In genomic region chr5:68271124-68271523, GRCh38 we compare ENCODE assay signal across 1 cellular context.
TF ChIP-seq lines count a peak whose summit lies in the region.

No MANE protein-coding gene starts in this region.

TF ChIP-seq in HepG2, 621 proteins besides CTCF, POLR2A, EP300 and RAD21 (continued from another document and continues in another):
- TF ChIP-seq ZNF646 (CRISPR knock-in tag; IDR thresholded peaks at IDR 0.05) (0 out of 2 replicates have a peak, but pooled peaks have one; percentile 32), CENPT (CRISPR knock-in tag; IDR thresholded peaks at IDR 0.05; ENCODE audit: low read depth) (no peak), ZNF616 (CRISPR knock-in tag; IDR thresholded peaks at IDR 0.05; ENCODE audit: low read depth) (no peak), MLX (CRISPR knock-in tag; IDR thresholded peaks at IDR 0.05) (no peak), ZSCAN9 (CRISPR knock-in tag; IDR thresholded peaks at IDR 0.05; ENCODE audit: borderline replicate concordance) (no peak), THYN1 (CRISPR knock-in tag; IDR thresholded peaks at IDR 0.05; ENCODE audit: borderline replicate concordance, low read depth) (no peak), ZSCAN25 (CRISPR knock-in tag; IDR thresholded peaks at IDR 0.05) (no peak), ZNF607 (CRISPR knock-in tag; IDR thresholded peaks at IDR 0.05; ENCODE audit: borderline replicate concordance) (no peak), ONECUT2 (CRISPR knock-in tag; IDR thresholded peaks at IDR 0.05) (peak; percentile 88), TFDP2 (CRISPR knock-in tag; IDR thresholded peaks at IDR 0.05) (no peak), FOXA1 (IDR thresholded peaks at IDR 0.05) (no peak), FOXA1 (CRISPR knock-in tag; IDR thresholded peaks at IDR 0.05) (peak; percentile 58), ZFYVE20 (CRISPR knock-in tag; IDR thresholded peaks at IDR 0.05; ENCODE audit: borderline replicate concordance, low read depth) (no peak), HDAC1 (CRISPR knock-in tag; IDR thresholded peaks at IDR 0.05) (peak; percentile 39; the same call in 1 of the 2 replicates), ZNF891 (CRISPR knock-in tag; IDR thresholded peaks at IDR 0.05) (no peak), KDM3A (CRISPR knock-in tag; IDR thresholded peaks at IDR 0.05; ENCODE audit: low read depth) (0 out of 2 replicates have a peak, but pooled peaks have one; percentile 32), ZNF777 (CRISPR knock-in tag; IDR thresholded peaks at IDR 0.05) (no peak), GATAD2A (CRISPR knock-in tag; IDR thresholded peaks at IDR 0.05) (peak; percentile 94), ERF (CRISPR knock-in tag; IDR thresholded peaks at IDR 0.05) (peak; percentile 47; the same call in 1 of the 2 replicates), ATF7 (IDR thresholded peaks at IDR 0.05) (no peak), ATF7 (CRISPR knock-in tag; IDR thresholded peaks at IDR 0.05) (no peak), ZNF841 (CRISPR knock-in tag; IDR thresholded peaks at IDR 0.05; ENCODE audit: borderline replicate concordance) (no peak), MAFF (IDR thresholded peaks at IDR 0.05; ENCODE audit: low read depth, low read length) (0 out of 2 replicates have a peak, but pooled peaks have one; percentile 14), NFKB2 (CRISPR knock-in tag; IDR thresholded peaks at IDR 0.05; ENCODE audit: borderline replicate concordance) (no peak), ZNF75D (CRISPR knock-in tag; IDR thresholded peaks at IDR 0.05; ENCODE audit: borderline replicate concordance) (no peak), SETDB1 (CRISPR knock-in tag; IDR thresholded peaks at IDR 0.05; ENCODE audit: borderline replicate concordance) (no peak), TOPORS (CRISPR knock-in tag; IDR thresholded peaks at IDR 0.05) (no peak), MTA3 (CRISPR knock-in tag; IDR thresholded peaks at IDR 0.05) (no peak), MXI1 (IDR thresholded peaks at IDR 0.05; ENCODE audit: borderline replicate concordance, low read depth, low read length) (no peak), MNT (IDR thresholded peaks at IDR 0.05) (no peak), HNF1A (IDR thresholded peaks at IDR 0.05; ENCODE audit: low read depth) (no peak), HNF1A (CRISPR knock-in tag; IDR thresholded peaks at IDR 0.05; ENCODE audit: borderline replicate concordance) (no peak), GLI4 (CRISPR knock-in tag; IDR thresholded peaks at IDR 0.05; ENCODE audit: borderline replicate concordance) (no peak), U2AF2 (IDR thresholded peaks at IDR 0.05; ENCODE audit: low read depth, low read length) (no peak), DR1 (CRISPR knock-in tag; IDR thresholded peaks at IDR 0.05) (no peak), ZNF292 (CRISPR knock-in tag; IDR thresholded peaks at IDR 0.05; ENCODE audit: borderline replicate concordance, low read depth) (peak; percentile 79; the same call in 1 of the 2 replicates), ZNF225 (CRISPR knock-in tag; IDR thresholded peaks at IDR 0.05) (no peak), PPARG (CRISPR knock-in tag; conservative IDR thresholded peaks at IDR 0.05) (peak; percentile 53; the same call in 1 of the 2 replicates), SOX5 (CRISPR knock-in tag; IDR thresholded peaks at IDR 0.05; ENCODE audit: borderline replicate concordance) (peak; percentile 62; the same call in 1 of the 2 replicates), SIX4 (CRISPR knock-in tag; IDR thresholded peaks at IDR 0.05) (peak; percentile 41; the same call in 1 of the 2 replicates), ZNF674 (CRISPR knock-in tag; IDR thresholded peaks at IDR 0.05; ENCODE audit: low read depth) (no peak), ZNF121 (CRISPR knock-in tag; IDR thresholded peaks at IDR 0.05) (no peak), ZZZ3 (CRISPR knock-in tag; IDR thresholded peaks at IDR 0.05; ENCODE audit: borderline replicate concordance) (no peak), ZNF776 (CRISPR knock-in tag; IDR thresholded peaks at IDR 0.05) (no peak), RELA (CRISPR knock-in tag; IDR thresholded peaks at IDR 0.05) (no peak), PITX1 (CRISPR knock-in tag; IDR thresholded peaks at IDR 0.05) (peak; percentile 52; the same call in 1 of the 2 replicates), KMT2A (CRISPR knock-in tag; IDR thresholded peaks at IDR 0.05) (peak; percentile 72; the same call in 1 of the 2 replicates), NONO (IDR thresholded peaks at IDR 0.05) (no peak), NONO (CRISPR knock-in tag; conservative IDR thresholded peaks at IDR 0.05) (0 out of 2 replicates have a peak, but pooled peaks have one; percentile 25), ZNF704 (CRISPR knock-in tag; IDR thresholded peaks at IDR 0.05; ENCODE audit: borderline replicate concordance) (no peak), ZFAT (CRISPR knock-in tag; conservative IDR thresholded peaks at IDR 0.05) (no peak), XBP1 (CRISPR knock-in tag; IDR thresholded peaks at IDR 0.05) (no peak), ATM (IDR thresholded peaks at IDR 0.05; ENCODE audit: borderline replicate concordance) (no peak), BATF2 (CRISPR knock-in tag; IDR thresholded peaks at IDR 0.05) (no peak), KLF13 (CRISPR knock-in tag; IDR thresholded peaks at IDR 0.05) (no peak), NFIC (IDR thresholded peaks at IDR 0.05; ENCODE audit: low read length) (0 out of 2 replicates have a peak, but pooled peaks have one; percentile 30)
